Comparison of ENCODE assay signal across 8 cellular contexts in the genomic region with DNA sequence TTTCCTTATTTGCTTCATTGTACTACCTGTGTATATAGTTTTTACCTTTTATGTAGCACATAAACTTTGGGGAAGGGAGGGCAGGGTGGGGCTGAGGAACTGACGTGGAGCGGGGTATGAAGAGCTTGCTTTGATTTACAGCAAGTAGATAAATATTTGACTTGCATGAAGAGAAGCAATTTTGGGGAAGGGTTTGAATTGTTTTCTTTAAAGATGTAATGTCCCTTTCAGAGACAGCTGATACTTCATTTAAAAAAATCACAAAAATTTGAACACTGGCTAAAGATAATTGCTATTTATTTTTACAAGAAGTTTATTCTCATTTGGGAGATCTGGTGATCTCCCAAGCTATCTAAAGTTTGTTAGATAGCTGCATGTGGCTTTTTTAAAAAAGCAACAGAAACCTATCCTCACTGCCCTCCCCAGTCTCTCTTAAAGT. TPM values are rescaled to one million over a fixed set of nuclear protein-coding genes. Genes with fewer than 3 reads are reported as not detected.
DNase-seq lines count a peak whose midpoint lies in the region; ATAC-seq and TF ChIP-seq lines count a peak whose summit lies in the region.

No MANE protein-coding gene starts in this region.

- peak overlapping the region; percentile 97 for H3K4me3 Mint-ChIP-seq in activated CD4-positive, alpha-beta T cell treated with anti-CD3 and anti-CD28 coated beads, Interleukin-2, amount 10 ng/mL, durations not matched to agents 24 days and 14 days

- H3K9me3 Mint-ChIP-seq in activated CD4-positive, alpha-beta T cell treated with anti-CD3 and anti-CD28 coated beads, Interleukin-2, amount 10 ng/mL, durations not matched to agents 24 days and 14 days = no peaks in the 10 kb centered on the region

- peak overlapping the region in 1 of 5 donors; percentile 47 for H3K9ac ChIP-seq in subcutaneous abdominal adipose tissue (ENCODE audit: low read length in 5 of 5)

- H3K9me3 ChIP-seq in Panc1 (ENCODE audit: control insufficient read depth, insufficient read depth, low read depth, low read length) (no peaks in the 10 kb centered on the region), esophagus muscularis mucosa (no peaks in the 10 kb centered on the region), subcutaneous abdominal adipose tissue (ENCODE audit: control insufficient read depth in 5 of 5, low read length in 5 of 5) (no peaks in the 10 kb centered on the region)

- WGBS in esophagus muscularis mucosa = 25% methylated on average over 2 of the region's 2 CpGs

- peaks cover 62% of the 10 kb centered on the region for H3K36me3 Mint-ChIP-seq in activated CD4-positive, alpha-beta T cell treated with anti-CD3 and anti-CD28 coated beads, Interleukin-2, amount 10 ng/mL, durations not matched to agents 24 days and 14 days (ENCODE audit: low read depth)

- TF ChIP-seq EP300 in esophagus muscularis mucosa (IDR thresholded peaks at IDR 0.05) = no peak

- POLR2A ChIA-PET in Panc1 (lab: Charles Lee) = interaction anchor here (0.5 to 0.6 kb wide), 3 partner anchors 8 to 212 kb away, joined by 4 to 6 read pairs (median 4); no protein-coding TSS in a partner anchor

- peak overlapping the region; percentile 99 for H3K27ac Mint-ChIP-seq in activated CD4-positive, alpha-beta T cell treated with anti-CD3 and anti-CD28 coated beads, Interleukin-2, amount 10 ng/mL, durations not matched to agents 24 days and 14 days

- no TSS peak for BruUV-seq in Panc1 (replicated peaks; lab: Mats Ljungman, UMichigan)

- intact Hi-C loops in activated CD4-positive, alpha-beta T cell treated with anti-CD3 and anti-CD28 coated beads, Interleukin-2, amount 10 ng/mL, durations not matched to agents 24 days and 14 days (cut with micrococcal nuclease) = no loop called here
- intact Hi-C loops in Panc1 (cut with micrococcal nuclease; ENCODE audit: unreplicated experiment) (no loop called here), esophagus muscularis mucosa (cut with DNase I) (no loop called here)

- H3K4me1 ChIP-seq in Panc1 (ENCODE audit: control insufficient read depth, insufficient read depth, low read length) (peaks cover 23% of the 10 kb centered on the region), esophagus muscularis mucosa (peaks cover 35 to 53% (median 51%) of the 10 kb centered on the region in 4 donors), subcutaneous abdominal adipose tissue (ENCODE audit: control insufficient read depth in 5 of 5, insufficient read depth in 5 of 5, low read length in 5 of 5) (peaks cover under 1 to 69% (median 61%) of the 10 kb centered on the region in 5 donors)

- H3K36me3 ChIP-seq in Panc1 (ENCODE audit: control insufficient read depth, insufficient read depth, low read length) (peaks cover 11% of the 10 kb centered on the region), esophagus muscularis mucosa (peaks cover 0 to 31% (median 15%) of the 10 kb centered on the region in 4 donors), subcutaneous abdominal adipose tissue (ENCODE audit: control insufficient read depth in 5 of 5, insufficient read depth in 5 of 5, low read length in 5 of 5) (peaks cover 5 to 23% (median 12%) of the 10 kb centered on the region in 5 donors)

- H3K27me3 Mint-ChIP-seq in activated CD4-positive, alpha-beta T cell treated with anti-CD3 and anti-CD28 coated beads, Interleukin-2, amount 10 ng/mL, durations not matched to agents 24 days and 14 days = peaks cover 3% of the 10 kb centered on the region

- peak overlapping the region; percentile 96 for H3K27ac ChIP-seq in Panc1 (ENCODE audit: low read length)
- peak overlapping the region in 3 of 4 donors; percentile 98 to 100 (median 100) for H3K27ac ChIP-seq in esophagus muscularis mucosa (replicated peaks in 1 of 4)
- peak overlapping the region; percentile 96 for H3K27ac ChIP-seq in subcutaneous abdominal adipose tissue (ENCODE audit: low read depth, low read length)

- ATAC-seq in Panc1 = no peak

- TF ChIP-seq POLR2A in esophagus muscularis mucosa (IDR thresholded peaks at IDR 0.05; ENCODE audit: low read depth) = no peak

- no peak for DNase-seq in activated CD4-positive, alpha-beta T cell treated with anti-CD3 and anti-CD28 coated beads, Interleukin-2, amount 10 ng/mL, durations not matched to agents 24 days and 14 days
- DNase-seq in activated CD4-positive, alpha-beta T cell treated with anti-CD3 and anti-CD28 coated beads for 1 hour = no peak
- DNase-seq in Panc1 (ENCODE audit: low read depth, low spot score) = no peak
- DNase-seq in esophagus muscularis mucosa (ENCODE audit: extremely low spot score) = peak; percentile 83
- no peak for DNase-seq in NAMALWA (ENCODE audit: low spot score)
- no peak for DNase-seq in islet precursor cell
- DNase-seq in iPS-NIHi11 (ENCODE audit: low spot score) = no peak

- peaks cover 33% of the 10 kb centered on the region for H3K4me1 Mint-ChIP-seq in activated CD4-positive, alpha-beta T cell treated with anti-CD3 and anti-CD28 coated beads, Interleukin-2, amount 10 ng/mL, durations not matched to agents 24 days and 14 days

- H3K27me3 ChIP-seq in Panc1 (ENCODE audit: control insufficient read depth, insufficient read depth, low read length) (no peaks in the 10 kb centered on the region), esophagus muscularis mucosa (no peaks in the 10 kb centered on the region), subcutaneous abdominal adipose tissue (ENCODE audit: control insufficient read depth in 5 of 5, insufficient read depth in 4 of 5, low read length in 5 of 5) (no peaks in the 10 kb centered on the region)

- peak overlapping the region; percentile 3 to 93; a peak in 3 of 4 replicates for H3K4me3 ChIP-seq in Panc1 (ENCODE audit: low read depth in 2 of 2, low read length in 2 of 2)
- H3K4me3 ChIP-seq in esophagus muscularis mucosa = peak overlapping the region in 2 of 4 donors; percentile 75 to 95
- peak overlapping the region in 3 of 5 donors; percentile 5 to 87 (median 47) for H3K4me3 ChIP-seq in subcutaneous abdominal adipose tissue (ENCODE audit: low read depth in 1 of 5, low read length in 5 of 5)

- TF ChIP-seq CTCF in Panc1 (IDR thresholded peaks at IDR 0.05) = no peak
- no peak for TF ChIP-seq CTCF in esophagus muscularis mucosa (IDR thresholded peaks at IDR 0.05)

- CTCF ChIA-PET in Panc1 (lab: Charles Lee) = no interaction called here

- in situ Hi-C loops in Panc1 (cut with HindIII; ENCODE audit: low pct_unique_long_range_greater_than_20kb, low sequenced_read_pairs) = no loop called here

RNA-seq across cellular contexts. Expression of a gene that starts 4.1 kb away (rescaled TPM):
- total RNA-seq in activated CD4-positive, alpha-beta T cell treated with anti-CD3 and anti-CD28 coated beads, Interleukin-2, amount 10 ng/mL, durations not matched to agents 24 days and 14 days = 47.4 and 48.5 TPM in 2 replicates
- total RNA-seq in Panc1 (2021; ENCODE audit: unreplicated experiment) (25.9 TPM), esophagus muscularis mucosa (10 to 100 TPM; 48.7 to 97.4 (median 70.6) TPM)
- polyA plus RNA-seq in Panc1 (2012; ENCODE audit: insufficient read length) = 34.2 TPM

RNA-seq across cellular contexts. Expression of a gene that starts 25.3 kb away (rescaled TPM):
- total RNA-seq in activated CD4-positive, alpha-beta T cell treated with anti-CD3 and anti-CD28 coated beads, Interleukin-2, amount 10 ng/mL, durations not matched to agents 24 days and 14 days = 9.4 and 12.1 TPM in 2 replicates
- total RNA-seq in Panc1 (2021; ENCODE audit: unreplicated experiment) = 0.82 TPM
- 0.61 TPM for polyA plus RNA-seq in Panc1 (2012; ENCODE audit: insufficient read length)
- 1 to 10 TPM in 1 of 4 donors, not detected in 3; 1.7 TPM for total RNA-seq in esophagus muscularis mucosa
